ENCODE assay signal across 11 cellular contexts in the genomic region with DNA sequence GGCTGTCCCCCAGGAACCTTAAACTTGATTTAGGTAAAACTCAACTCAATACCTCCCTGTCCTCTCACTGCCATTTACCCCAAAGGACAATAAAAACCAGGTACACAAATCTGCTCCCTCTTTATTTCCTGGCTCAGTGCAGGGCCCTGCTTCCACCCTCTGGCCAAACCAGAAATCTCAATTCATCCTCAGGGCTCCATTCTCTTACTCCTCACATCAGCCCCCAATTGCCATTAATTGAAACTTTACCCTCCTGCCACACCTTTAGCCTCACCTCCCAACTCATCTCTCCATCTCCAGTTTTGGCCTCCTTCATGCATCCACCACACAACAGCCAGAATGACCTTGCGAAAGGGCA. TPM values are rescaled to one million over a fixed set of nuclear protein-coding genes. Genes with fewer than 3 reads are reported as not detected.
DNase-seq lines count a peak whose midpoint lies in the region; ATAC-seq and TF ChIP-seq lines count a peak whose summit lies in the region.
"Had no signal": no experiment of that assay in that cellular context is flagged by ENCODE, and none has a peak within 500 bp of the region (broad histone marks: within the 10 kb centered on the region; RNA-seq: fewer than 3 reads in every experiment).

No MANE protein-coding gene starts in this region.

- H3K79me1 ChIP-seq in mesenchymal stem cell (replicated peaks; ENCODE audit: low read length, poor library complexity, severe bottlenecking), result peaks cover 30% of the 10 kb centered on the region

- H3K4me1 ChIP-seq in cardiac muscle cell (ENCODE audit: low read depth), result peaks cover 5% of the 10 kb centered on the region
- H3K4me1 ChIP-seq in Peyer's patch, result peaks cover 0 to 21% (median 5%) of the 10 kb centered on the region in 4 donors
- no peaks in the 10 kb centered on the region for H3K4me1 ChIP-seq in mesenchymal stem cell (ENCODE audit: control insufficient read depth, insufficient read depth, low read depth, low read length)

- ATAC-seq in left cardiac atrium (no peak), HG02970 (IDR thresholded peaks at IDR 0.05; ENCODE audit: low FRiP score, unreplicated experiment) (no peak)
- ATAC-seq: PC-3 had no signal

- no peak overlapping the region for H4K91ac ChIP-seq in mesenchymal stem cell (ENCODE audit: low read length)

- no peak overlapping the region for H3K4me3 ChIP-seq in cardiac muscle cell
- H3K4me3 ChIP-seq in Peyer's patch, result peak overlapping the region in 1 of 4 donors; percentile 31
- peak overlapping the region in 1 of 2 experiments; percentile 53 for H3K4me3 ChIP-seq in mesenchymal stem cell (ENCODE audit: insufficient read depth in 1 of 2, low read depth in 1 of 2, low read length in 2 of 2)

- H2BK5ac ChIP-seq in mesenchymal stem cell (ENCODE audit: low read depth, low read length, poor library complexity, severe bottlenecking), result no peak overlapping the region

- intact Hi-C loops in left cardiac atrium (cut with DNase I), result no loop called here

- no peak overlapping the region for H3K4me2 ChIP-seq in mesenchymal stem cell (ENCODE audit: low read length, poor library complexity, severe bottlenecking)

- TF ChIP-seq POLR2A in Peyer's patch (IDR thresholded peaks at IDR 0.05), result no peak

- no peaks in the 10 kb centered on the region for H3K27me3 ChIP-seq in cardiac muscle cell
- H3K27me3 ChIP-seq in Peyer's patch, result no peaks in the 10 kb centered on the region
- H3K27me3 ChIP-seq in mesenchymal stem cell (ENCODE audit: control insufficient read depth in 1 of 2, insufficient read depth in 1 of 2, low read length in 2 of 2), result no peaks in the 10 kb centered on the region
- H3K27me3 ChIP-seq: BE2C had no signal

- H3K4me3 Mint-ChIP-seq in type B pancreatic cell, result no peak overlapping the region

- no peak overlapping the region for H2BK120ac ChIP-seq in mesenchymal stem cell (ENCODE audit: low read depth, low read length)

- H3K27ac ChIP-seq in cardiac muscle cell (peak overlapping the region; percentile 85), Peyer's patch (peak overlapping the region in 3 of 4 donors; percentile 60 to 66 (median 64)), mesenchymal stem cell (ENCODE audit: low read length, poor library complexity, severe bottlenecking) (no peak overlapping the region)

- no peak overlapping the region for H2AFZ ChIP-seq in mesenchymal stem cell (ENCODE audit: low read depth, low read length)

- no peak overlapping the region for H4K8ac ChIP-seq in mesenchymal stem cell (ENCODE audit: low read length)

- H3K23ac ChIP-seq in mesenchymal stem cell (ENCODE audit: low read length in 2 of 2), result no peak overlapping the region

- 100% methylated on average over 1 of the region's 1 CpG for WGBS in mesenchymal stem cell

- no peaks in the 10 kb centered on the region for H3K27me3 Mint-ChIP-seq in type B pancreatic cell

- no peak overlapping the region for H2AK5ac ChIP-seq in mesenchymal stem cell (ENCODE audit: low read length, severe bottlenecking)

- H2BK15ac ChIP-seq in mesenchymal stem cell (ENCODE audit: low read depth, poor library complexity, severe bottlenecking), result no peak overlapping the region

- peaks cover 13% of the 10 kb centered on the region for H3K36me3 Mint-ChIP-seq in type B pancreatic cell

- H3K4ac ChIP-seq in mesenchymal stem cell (ENCODE audit: low read depth in 1 of 2, low read length in 2 of 2), result peak overlapping the region in 1 of 2 experiments; percentile 46

- H3K9me3 Mint-ChIP-seq in type B pancreatic cell, result peaks cover 5% of the 10 kb centered on the region

- TF ChIP-seq CTCF in cardiac muscle cell (IDR thresholded peaks at IDR 0.05; ENCODE audit: low read depth, low read length), result no peak
- TF ChIP-seq CTCF in Peyer's patch (IDR thresholded peaks at IDR 0.05), result no peak
- TF ChIP-seq CTCF in type B pancreatic cell (conservative IDR thresholded peaks at IDR 0.05), result no peak

- no peak for DNase-seq in cardiac muscle cell (ENCODE audit: low read depth in 1 of 2, low spot score in 1 of 2)
- no peak for DNase-seq in left cardiac atrium
- DNase-seq in Peyer's patch, result no peak
- DNase-seq in mesenchymal stem cell, result no peak
- no peak for DNase-seq in type B pancreatic cell (ENCODE audit: extremely low spot score, unreplicated experiment)
- no peak for DNase-seq in COLO668 (lab: John Stamatoyannopoulos, UW; ENCODE audit: unreplicated experiment)
- no peak for DNase-seq in OCI-M1 (lab: John Stamatoyannopoulos, UW)
- DNase-seq: BE2C, NCI-H146, PC-3 had no signal

- H3K36me3 ChIP-seq in cardiac muscle cell, result no peaks in the 10 kb centered on the region
- no peaks in the 10 kb centered on the region for H3K36me3 ChIP-seq in Peyer's patch
- H3K36me3 ChIP-seq in mesenchymal stem cell (ENCODE audit: control insufficient read depth in 1 of 2, insufficient read depth in 2 of 2, low read depth in 1 of 2, low read length in 2 of 2), result peaks cover 0 to 3% of the 10 kb centered on the region in 2 experiments
- H3K36me3 ChIP-seq: BE2C had no signal

- H3K14ac ChIP-seq in mesenchymal stem cell (ENCODE audit: low read length in 2 of 2), result no peak overlapping the region

- H2BK12ac ChIP-seq in mesenchymal stem cell (ENCODE audit: low read length in 2 of 2), result no peak overlapping the region

- peaks cover 16% of the 10 kb centered on the region for H3K4me1 Mint-ChIP-seq in type B pancreatic cell (ENCODE audit: unreplicated experiment)

- H3K9me3 ChIP-seq in cardiac muscle cell (ENCODE audit: low read depth) (no peaks in the 10 kb centered on the region), Peyer's patch (no peaks in the 10 kb centered on the region), mesenchymal stem cell (ENCODE audit: control insufficient read depth, low read length) (no peaks in the 10 kb centered on the region)
- H3K9me3 ChIP-seq: BE2C had no signal

- no peak overlapping the region for H3K18ac ChIP-seq in mesenchymal stem cell (ENCODE audit: low read depth in 1 of 2, low read length in 2 of 2)

- H3K27ac Mint-ChIP-seq in type B pancreatic cell, result peak overlapping the region; percentile 13

- peak overlapping the region; percentile 67 for H3K9ac ChIP-seq in mesenchymal stem cell (ENCODE audit: low read length)

RNA-seq across cellular contexts. Expression of a gene that starts 10.5 kb away (rescaled TPM):
- total RNA-seq in cardiac muscle cell (7.7 and 9.9 TPM in 2 replicates), left cardiac atrium (1 to 10 TPM; 4.2 to 6.6 TPM), Peyer's patch (10 to 100 TPM in 1 of 4 donors, 1 to 10 TPM in 3; 7.3 to 12.4 (median 9.9) TPM), type B pancreatic cell (ENCODE audit: low replicate concordance) (13.5 and 14.8 TPM in 2 replicates)
- 5.6 and 9.6 TPM in 2 replicates for polyA plus RNA-seq in cardiac muscle cell
- 18.4 TPM for polyA plus RNA-seq in mesenchymal stem cell (2013, experiment 1 of 2)
- 18.0 TPM for polyA plus RNA-seq in mesenchymal stem cell (2013, experiment 2 of 2)
